In genomic region chr1:117770981-117771531, GRCh38 we compare ENCODE assay signal across 31 cellular contexts.
"Had no signal": no experiment of that assay in that cellular context is flagged by ENCODE, and none has a peak within 500 bp of the region (broad histone marks: within the 10 kb centered on the region; RNA-seq: fewer than 3 reads in every experiment).

No MANE protein-coding gene starts in this region.

- H3K36me3 ChIP-seq: adrenal gland, ascending aorta, breast epithelium, cardiac muscle cell, heart left ventricle had no signal

- ATAC-seq: activated naive CD4-positive, alpha-beta T cell treated with anti-CD3 and anti-CD28 coated beads, Interleukin-2, amount 50 U/mL, for 72 hours; activated naive CD8-positive, alpha-beta T cell treated with anti-CD3 and anti-CD28 coated beads, Interleukin-2, amount 50 U/mL, for 24 hours; activated T-cell treated with anti-CD3 and anti-CD28 coated beads, Interleukin-2, amount 50 U/mL, for 72 hours; esophagus mucosa; heart left ventricle; WTC11 had no signal

- H3K4me1 ChIP-seq: adrenal gland, ascending aorta, breast epithelium, heart left ventricle had no signal

- H3K4me3 ChIP-seq: adrenal gland, ascending aorta, breast epithelium, cardiac muscle cell, coronary artery, dorsolateral prefrontal cortex, heart left ventricle had no signal

- DNase-seq: activated CD4-positive, alpha-beta memory T cell treated with anti-CD3 and anti-CD28 coated beads, Interleukin-2, amount 10 ng/mL, durations not matched to agents 7 days and 5 days; activated CD4-positive, alpha-beta T cell treated with anti-CD3 and anti-CD28 coated beads for 1 hour; activated CD4-positive, alpha-beta T cell treated with anti-CD3 and anti-CD28 coated beads for 4 hours; activated CD4-positive, alpha-beta T cell treated with anti-CD3 and anti-CD28 coated beads, Interleukin-2, amount 10 ng/mL, durations not matched to agents 7 days and 5 days; activated CD4-positive, alpha-beta T cell treated with anti-CD3 and anti-CD28 coated beads, Interleukin-2, amount 50 U/mL, for 4 hours; activated CD8-positive, alpha-beta memory T cell treated with anti-CD3 and anti-CD28 coated beads, Interleukin-2, amount 50 U/mL, for 48 hours; activated gamma-delta T cell; activated naive CD4-positive, alpha-beta T cell; activated naive CD4-positive, alpha-beta T cell treated with anti-CD3 and anti-CD28 coated beads, Interleukin-2, amount 10 ng/mL, durations not matched to agents 7 days and 5 days; activated naive CD8-positive, alpha-beta T cell treated with anti-CD3 and anti-CD28 coated beads, Interleukin-2, amount 50 U/mL, for 24 hours; activated T-cell treated with anti-CD3 and anti-CD28 coated beads for 4 hours; activated T-cell treated with anti-CD3 and anti-CD28 coated beads, Interleukin-2, amount 50 U/mL, for 24 hours; activated T-cell treated with anti-CD3 and anti-CD28 coated beads, Interleukin-2, amount 50 U/mL, for 72 hours; adrenal gland; central memory CD4-positive, alpha-beta T cell; cerebellar nuclear complex; dorsolateral prefrontal cortex; effector memory CD4-positive, alpha-beta T cell; endodermal cell; glutamatergic neuron; heart left ventricle; T-helper 2 cell had no signal

- H3K27ac ChIP-seq: adrenal gland, ascending aorta, breast epithelium, cardiac muscle cell, coronary artery, dorsolateral prefrontal cortex, heart left ventricle, VCaP had no signal

- FAIRE-seq: frontal cortex had no signal
